Comparison of ENCODE assay signal across 15 cellular contexts in the genomic region with DNA sequence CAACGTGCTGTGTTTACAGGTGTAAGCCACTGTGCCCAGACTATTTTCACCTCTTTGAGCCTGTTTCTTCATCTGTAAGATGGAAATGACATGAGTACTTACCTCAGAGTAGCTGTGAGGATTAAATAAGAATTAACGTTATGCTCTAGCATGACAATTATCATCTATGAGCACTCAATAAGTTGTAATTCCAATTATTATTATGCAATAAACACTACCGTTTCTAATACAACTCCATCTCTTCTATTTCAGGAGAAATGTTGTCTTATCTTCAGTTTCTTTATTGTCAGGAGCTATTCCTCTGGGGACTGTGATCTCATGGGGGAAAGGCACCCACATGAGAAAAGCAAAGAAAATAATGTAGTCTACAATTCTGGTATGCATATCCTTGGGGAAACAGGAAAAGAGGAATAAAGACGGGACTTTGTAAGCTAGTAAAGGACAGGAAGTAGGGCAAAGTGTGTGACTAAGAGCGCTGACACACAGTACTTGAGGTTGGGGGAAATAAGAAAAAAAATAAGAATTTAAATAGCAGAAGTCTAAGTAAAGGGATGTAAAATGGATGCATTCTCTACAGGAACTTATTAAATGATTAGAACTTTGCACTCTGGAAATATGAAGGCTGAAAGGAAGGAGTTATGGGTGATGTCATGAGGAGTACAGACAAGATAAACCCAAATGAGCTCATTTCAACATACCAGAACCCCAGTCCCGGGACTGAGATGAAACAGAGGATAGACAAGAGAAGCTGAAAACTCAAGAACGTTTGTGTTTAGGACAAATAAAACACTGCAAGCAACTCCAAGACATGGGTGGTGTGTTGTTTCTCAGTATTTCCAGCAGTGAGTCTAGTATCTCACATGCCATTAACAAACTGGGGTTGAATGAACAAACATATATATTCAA. TPM values are rescaled to one million over a fixed set of nuclear protein-coding genes. Genes with fewer than 3 reads are reported as not detected.
DNase-seq lines count a peak whose midpoint lies in the region; ATAC-seq, FAIRE-seq and TF ChIP-seq lines count a peak whose summit lies in the region.
"Had no signal": no experiment of that assay in that cellular context is flagged by ENCODE, and none has a peak within 500 bp of the region (broad histone marks: within the 10 kb centered on the region; RNA-seq: fewer than 3 reads in every experiment).

No MANE protein-coding gene starts in this region.

- H3K9me3 ChIP-seq in H1 (ENCODE audit: insufficient read depth in 2 of 2, low read depth in 1 of 2, low read length in 1 of 2), result no peaks in the 10 kb centered on the region

- no peak overlapping the region for H3K56ac ChIP-seq in H1 (replicated peaks; ENCODE audit: insufficient read length, low read depth, low read length)

- POLR2A ChIA-PET in H1 (lab: Charles Lee; ENCODE audit: partially characterized antibody), result interaction anchor here (1.2 to 2.1 kb wide), 2 partner anchors 9 to 10 kb away, joined by 3 to 9 read pairs; a partner anchor contains a TSS

- no peak for TF ChIP-seq RAD21 in H1 (IDR thresholded peaks at IDR 0.05 in 1 of 2, conservative IDR thresholded peaks at IDR 0.05 in 1 of 2; ENCODE audit: low read depth in 2 of 2, low read length in 2 of 2)

- H3K4me2 ChIP-seq in GM23338, result peak overlapping the region; percentile 55
- no peak overlapping the region for H3K4me2 ChIP-seq in H1 (ENCODE audit: insufficient read depth in 1 of 2, low read depth in 2 of 2, low read length in 2 of 2)

- no peak overlapping the region for H4K5ac ChIP-seq in H1 (ENCODE audit: insufficient read length, low read depth, low read length)

- H3K79me2 ChIP-seq in GM23338 (replicated peaks; ENCODE audit: insufficient read depth) (no peaks in the 10 kb centered on the region), H1 (ENCODE audit: control insufficient read depth in 1 of 2, insufficient read depth in 2 of 2, low read length in 2 of 2) (no peaks in the 10 kb centered on the region)

- TF ChIP-seq CTCF in GM23338 (conservative IDR thresholded peaks at IDR 0.05; ENCODE audit: low read depth in 2 of 2) (no peak), H1 (IDR thresholded peaks at IDR 0.05; ENCODE audit: control extremely low read depth in 1 of 3, insufficient read depth in 1 of 3, low read depth in 1 of 3, low read length in 3 of 3) (no peak), nephron progenitor cell (IDR thresholded peaks at IDR 0.05) (no peak)

- H3K27me3 Mint-ChIP-seq in GM23338 (ENCODE audit: insufficient read depth, low read depth, poor library complexity) (peaks cover 2% of the 10 kb centered on the region), nephron progenitor cell (ENCODE audit: low read depth, poor library complexity) (no peaks in the 10 kb centered on the region)

- peaks cover 18% of the 10 kb centered on the region; the same call in 2 of the 3 replicates for H3K4me1 Mint-ChIP-seq in GM23338
- peaks cover 29% of the 10 kb centered on the region for H3K4me1 Mint-ChIP-seq in nephron progenitor cell
- H3K4me1 Mint-ChIP-seq: memory B cell had no signal

- H3F3A ChIP-seq in GM23338 (replicated peaks; ENCODE audit: low read depth), result no peaks in the 10 kb centered on the region

- H3K27me3 ChIP-seq in GM23338 (ENCODE audit: insufficient read depth) (no peaks in the 10 kb centered on the region), H1 (replicated peaks in 1 of 4; ENCODE audit: control insufficient read depth in 3 of 4, extremely low read depth in 1 of 4, insufficient read depth in 3 of 4, low read length in 3 of 4) (no peaks in the 10 kb centered on the region)
- H3K27me3 ChIP-seq: stomach had no signal

- no peak overlapping the region for H2BK15ac ChIP-seq in H1 (ENCODE audit: low read length)

- peaks cover 15% of the 10 kb centered on the region; the same call in 1 of the 2 replicates for H3K4me1 ChIP-seq in GM23338 (ENCODE audit: insufficient read depth)
- peaks cover 0 to 5% (median 1%) of the 10 kb centered on the region in 4 experiments; a peak in 1 of 7 replicates for H3K4me1 ChIP-seq in H1 (replicated peaks in 1 of 4; ENCODE audit: control insufficient read depth in 3 of 4, insufficient read depth in 4 of 4, low read length in 3 of 4)
- H3K4me1 ChIP-seq: stomach had no signal

- no peak overlapping the region for H3K4ac ChIP-seq in H1 (replicated peaks; ENCODE audit: insufficient read length, low read depth, low read length)

- no peaks in the 10 kb centered on the region for H4K20me1 ChIP-seq in GM23338 (replicated peaks; ENCODE audit: insufficient read depth)
- H4K20me1 ChIP-seq in H1 (replicated peaks in 1 of 2; ENCODE audit: control insufficient read depth in 1 of 2, insufficient read depth in 2 of 2, low read length in 2 of 2), result no peaks in the 10 kb centered on the region

- TF ChIP-seq EP300 in H1 (IDR thresholded peaks at IDR 0.05; ENCODE audit: borderline replicate concordance in 1 of 2, low read depth in 2 of 2, low read length in 2 of 2), result no peak

- H2BK12ac ChIP-seq in H1 (ENCODE audit: low read depth, low read length), result 0 out of 2 replicates have a peak overlapping the region, but pooled peaks have one; percentile 40

- no peak overlapping the region for H4K8ac ChIP-seq in H1 (ENCODE audit: extremely low read depth, insufficient read depth, low read length)

- no peak overlapping the region for H2BK20ac ChIP-seq in H1 (ENCODE audit: low read length)

- DNase-seq in GM23338 (ENCODE audit: low spot score) (no peak), NOMO-1 treated with dmso at 0.1 percent for 144 hours (lab: John Stamatoyannopoulos, UW; ENCODE audit: unreplicated experiment) (peak; percentile 49), H1 (ENCODE audit: low read depth in 1 of 2, low spot score in 2 of 2) (no peak), nephron progenitor cell (no peak), globus pallidus (ENCODE audit: low spot score) (no peak), islet precursor cell (no peak)
- DNase-seq: activated CD4-positive, alpha-beta T cell treated with anti-CD3 and anti-CD28 coated beads, Interleukin-2, amount 50 U/mL, for 1 hour; activated effector memory CD4-positive, alpha-beta T cell treated with Interleukin-2 at 50 U/mL for 16 hours; NCI-H510A; stimulated activated CD4-positive, alpha-beta T cell treated with anti-CD3 and anti-CD28 coated beads, Interleukin-4, amount 100 ng/mL, for 4 hours; stomach had no signal

- ATAC-seq in GM23338 (no peak), GM19463 (IDR thresholded peaks at IDR 0.05; ENCODE audit: unreplicated experiment) (no peak), HG02759 (IDR thresholded peaks at IDR 0.05; ENCODE audit: unreplicated experiment) (no peak)

- CTCF ChIA-PET in H1 (lab: Charles Lee; ENCODE audit: partially characterized antibody), result interaction anchor here (0.9 to 1.6 kb wide), 7 partner anchors 11 to 252 kb away, joined by 3 to 4 read pairs (median 3); no protein-coding TSS in a partner anchor

- peaks cover 4% of the 10 kb centered on the region; the same call in 2 of the 3 replicates for H3K9me3 Mint-ChIP-seq in GM23338
- peaks cover 58% of the 10 kb centered on the region for H3K9me3 Mint-ChIP-seq in nephron progenitor cell

- H3K9me2 ChIP-seq in GM23338 (ENCODE audit: insufficient read depth), result peaks cover 5% of the 10 kb centered on the region; the same call in 1 of the 2 replicates

- no peak overlapping the region for H2BK120ac ChIP-seq in H1 (replicated peaks; ENCODE audit: low read depth, low read length)

- H3K36me3 Mint-ChIP-seq in GM23338 (ENCODE audit: low read depth) (no peaks in the 10 kb centered on the region), nephron progenitor cell (ENCODE audit: low read depth) (peaks cover 93% of the 10 kb centered on the region)

- no peak overlapping the region for H2BK5ac ChIP-seq in H1 (ENCODE audit: low read depth, low read length)

- H3K23ac ChIP-seq in H1 (ENCODE audit: insufficient read length), result no peak overlapping the region

- H3K4me3 ChIP-seq in GM23338, result no peak overlapping the region
- H3K4me3 ChIP-seq in H1 (ENCODE audit: extremely low read depth in 1 of 4, insufficient read depth in 2 of 4, low read depth in 3 of 4, low read length in 4 of 4), result no peak overlapping the region
- H3K4me3 ChIP-seq: stomach had no signal

- no peak overlapping the region for H3K14ac ChIP-seq in H1 (ENCODE audit: insufficient read length)

- H3K27ac Mint-ChIP-seq in GM23338 (no peak overlapping the region), nephron progenitor cell (peak overlapping the region; percentile 8)
- H3K27ac Mint-ChIP-seq: memory B cell had no signal

- no peak overlapping the region for H3K18ac ChIP-seq in H1 (ENCODE audit: extremely low read depth, low read length)

- no peaks in the 10 kb centered on the region for H3K23me2 ChIP-seq in H1 (ENCODE audit: low read depth, low read length)

- H3K4me3 Mint-ChIP-seq in GM23338 (no peak overlapping the region), nephron progenitor cell (no peak overlapping the region)
- H3K4me3 Mint-ChIP-seq: memory B cell had no signal

- no peak overlapping the region for H2AK5ac ChIP-seq in H1 (ENCODE audit: low read depth, low read length)

- H3K27ac ChIP-seq in GM23338 (ENCODE audit: low read depth), result no peak overlapping the region
- no peak overlapping the region for H3K27ac ChIP-seq in H1 (ENCODE audit: low read depth, low read length)
- H3K27ac ChIP-seq: stomach had no signal

- H2AFZ ChIP-seq in GM23338 (no peak overlapping the region), H1 (ENCODE audit: low read length) (no peak overlapping the region)

- no peak overlapping the region for H3K9ac ChIP-seq in H1 (replicated peaks in 1 of 4; ENCODE audit: extremely low read depth in 1 of 4, low read depth in 3 of 4, low read length in 3 of 4)

- TF ChIP-seq POLR2A in H1 (IDR thresholded peaks at IDR 0.05; ENCODE audit: control extremely low read depth in 1 of 2, low read depth in 2 of 2, low read length in 2 of 2), result no peak

- FAIRE-seq in H1 (lab: Jason Lieb, UNC), result no peak
- FAIRE-seq: D721Med had no signal

- no peaks in the 10 kb centered on the region; the same call in 1 of the 2 replicates for H3K79me1 ChIP-seq in H1 (ENCODE audit: low read depth, low read length)

- H3K36me3 ChIP-seq in GM23338 (ENCODE audit: insufficient read depth), result no peaks in the 10 kb centered on the region; the same call in 1 of the 2 replicates
- H3K36me3 ChIP-seq in H1 (ENCODE audit: control insufficient read depth in 2 of 4, insufficient read depth in 4 of 4, low read length in 3 of 4), result no peaks in the 10 kb centered on the region
- H3K36me3 ChIP-seq: stomach had no signal

- 86% methylated on average over 7 of the region's 7 CpGs; no CpG with 5 or more reads in 1 of the 2 experiments for WGBS in H1 (ENCODE audit: extremely low coverage in 1 of 2, insufficient coverage in 1 of 2, insufficient read length in 1 of 2, insufficient replicate concordance in 2 of 2, low coverage in 1 of 2, low lambda C conversion rate in 2 of 2, missing lambda C conversion rate in 1 of 2), 2 experiments

- no peak overlapping the region for H4K91ac ChIP-seq in H1 (replicated peaks; ENCODE audit: insufficient read length, low read length)

RNA-seq across cellular contexts. Expression of a gene that starts 9.8 kb away (rescaled TPM):
- total RNA-seq in GM23338 (2014; rRNA removed; shearing (Covaris generic)), result 7.3 and 11.8 TPM in 2 replicates
- polyA plus RNA-seq in GM23338 (2016; fragmentation: Nextera tagmentation; extraction: Ambion mirVana) (1.7 and 2.0 TPM in 2 replicates), H1 (2011; rRNA removed) (13.9 and 14.2 TPM in 2 replicates)
- 5.6 and 6.1 TPM in 2 replicates for total RNA-seq in H1 (2021; fragmentation: NEBNext Ultra II Directional; extraction: Animal tissue kit (Norgen Biotek cat#: 25700))
- 11.7 TPM for polyA plus RNA-seq in H1 (2011; cell fraction: cytosol; rRNA removed)
- polyA plus RNA-seq in H1 (2011; cell fraction: nucleus; rRNA removed), result 13.8 TPM
- polyA plus RNA-seq in H1 (2012, experiment 1 of 2), result 7.0 to 22.7 TPM (median 17.2 TPM) in 4 replicates
- 15.0 TPM for polyA plus RNA-seq in H1 (2012, experiment 2 of 2)
- 4.0 TPM for polyA plus RNA-seq in H1 (2013, experiment 1 of 2)
- 3.0 TPM for polyA plus RNA-seq in H1 (2013, experiment 2 of 2)
- 11.0 and 14.0 TPM in 2 replicates for polyA minus RNA-seq in H1 (2011; rRNA and poly(A)+ RNA removed)
- polyA minus RNA-seq in H1 (2011; cell fraction: cytosol; rRNA and poly(A)+ RNA removed), result 7.5 TPM
- 6.0 TPM for polyA minus RNA-seq in H1 (2011; cell fraction: nucleus; rRNA and poly(A)+ RNA removed)

RNA-seq across cellular contexts. Expression of a gene that starts 51.3 kb away (rescaled TPM):
- total RNA-seq in GM23338 (2014; rRNA removed; shearing (Covaris generic)), result 3.9 and 4.9 TPM in 2 replicates
- 0.91 and 0.97 TPM in 2 replicates for polyA plus RNA-seq in GM23338 (2016; fragmentation: Nextera tagmentation; extraction: Ambion mirVana)
- 3.4 and 3.7 TPM in 2 replicates for total RNA-seq in H1 (2021; fragmentation: NEBNext Ultra II Directional; extraction: Animal tissue kit (Norgen Biotek cat#: 25700))
- 0.70 and 0.93 TPM in 2 replicates for polyA plus RNA-seq in H1 (2011; rRNA removed)
- polyA plus RNA-seq in H1 (2011; cell fraction: cytosol; rRNA removed), result 1.2 TPM
- polyA plus RNA-seq in H1 (2011; cell fraction: nucleus; rRNA removed), result 1.3 TPM
- polyA plus RNA-seq in H1 (2012, experiment 1 of 2), result 1.5 to 1.9 TPM (median 1.8 TPM) in 4 replicates
- polyA plus RNA-seq in H1 (2012, experiment 2 of 2), result 0.16 TPM
- 1.0 TPM for polyA plus RNA-seq in H1 (2013, experiment 1 of 2)
- 0.88 TPM for polyA plus RNA-seq in H1 (2013, experiment 2 of 2)
- 5.1 and 5.3 TPM in 2 replicates for polyA minus RNA-seq in H1 (2011; rRNA and poly(A)+ RNA removed)
- 3.2 TPM for polyA minus RNA-seq in H1 (2011; cell fraction: cytosol; rRNA and poly(A)+ RNA removed)
- 3.4 TPM for polyA minus RNA-seq in H1 (2011; cell fraction: nucleus; rRNA and poly(A)+ RNA removed)
